In the genomic region with DNA sequence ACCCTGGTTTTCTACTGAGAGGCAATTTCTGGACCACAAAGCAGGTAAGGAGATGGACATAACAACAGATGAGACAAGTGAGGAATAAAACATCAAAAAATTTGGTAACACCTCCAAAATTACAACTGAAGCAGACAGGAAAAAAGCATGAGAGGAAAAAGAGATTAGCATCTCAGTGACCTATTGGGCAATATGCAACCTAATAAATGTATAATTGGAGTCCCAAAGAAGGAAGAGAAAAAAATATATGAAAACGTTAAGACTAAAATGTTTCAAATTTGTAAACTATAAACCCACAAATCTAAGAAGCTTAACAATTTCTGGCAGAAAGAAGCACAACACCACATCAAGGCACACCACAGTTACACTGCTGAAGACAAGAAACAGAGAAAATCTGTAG, we compare ENCODE assay signal across 22 cellular contexts.
A peak's percentile ranks its signal among the peaks of the same experiment; 100 is the strongest.
DNase-seq lines count a peak whose midpoint lies in the region; ATAC-seq, FAIRE-seq and TF ChIP-seq lines count a peak whose summit lies in the region.
"Had no signal": no experiment of that assay in that cellular context is flagged by ENCODE, and none has a peak within 500 bp of the region (broad histone marks: within the 10 kb centered on the region; RNA-seq: fewer than 3 reads in every experiment).

No MANE protein-coding gene starts in this region.

- H3K4me3 ChIP-seq in HEK293 (ENCODE audit: low read depth, low read length) = no peak overlapping the region
- no peak overlapping the region for H3K4me3 ChIP-seq in K562
- no peak overlapping the region for H3K4me3 ChIP-seq in lower leg skin (ENCODE audit: low read depth, poor library complexity, severe bottlenecking)
- H3K4me3 ChIP-seq: BLaER1 had no signal

- ATAC-seq in K562 = no peak

- H3K9ac ChIP-seq in K562 (ENCODE audit: insufficient read depth in 1 of 2, low read depth in 2 of 2, low read length in 2 of 2) = no peak overlapping the region
- H3K9ac ChIP-seq: BLaER1 had no signal

- in situ Hi-C loops in K562 (cut with MboI) = no loop called here

- no peaks in the 10 kb centered on the region for H4K20me1 ChIP-seq in K562 (replicated peaks; ENCODE audit: control insufficient read depth, insufficient read depth, low read length)
- H4K20me1 ChIP-seq: BLaER1 had no signal

- no peaks in the 10 kb centered on the region for H3K4me1 ChIP-seq in HEK293 (ENCODE audit: control insufficient read depth, insufficient read depth, low read length)
- no peaks in the 10 kb centered on the region for H3K4me1 ChIP-seq in K562 (replicated peaks in 1 of 2; ENCODE audit: control insufficient read depth in 2 of 2, insufficient read depth in 2 of 2, low read length in 2 of 2)
- H3K4me1 ChIP-seq: BE2C, BLaER1 had no signal

- H3K79me2 ChIP-seq in K562 (ENCODE audit: control insufficient read depth, insufficient read depth, low read length) = no peaks in the 10 kb centered on the region

- H3K27ac Mint-ChIP-seq in nephron progenitor cell = peak overlapping the region; percentile 56
- H3K27ac Mint-ChIP-seq: CD14-positive monocyte; CD4-positive, alpha-beta memory T cell; CD8-positive, alpha-beta memory T cell had no signal

- CTCF ChIA-PET in HEK293 (lab: Yijun Ruan, JAX) = no interaction called here
- CTCF ChIA-PET in K562 (lab: Yijun Ruan, JAX; ENCODE audit: low intra/inter-chr PET ratio) = no interaction called here

- H2AFZ ChIP-seq in K562 (ENCODE audit: low read depth, low read length) = no peak overlapping the region

- no peaks in the 10 kb centered on the region for H3K27me3 Mint-ChIP-seq in nephron progenitor cell (ENCODE audit: low read depth, poor library complexity)
- H3K27me3 Mint-ChIP-seq: CD4-positive, alpha-beta memory T cell; CD4-positive, CD25-positive, alpha-beta regulatory T cell; CD8-positive, alpha-beta memory T cell had no signal

- WGBS in K562 (ENCODE audit: insufficient coverage, low coverage, missing lambda C conversion rate) = 75% methylated on average over 1 of the region's 1 CpG
- WGBS in lower leg skin, 2 donors = 53 to 97% methylated on average over 1 of the region's 1 CpG

- no peaks in the 10 kb centered on the region for H3K27me3 ChIP-seq in K562 (ENCODE audit: control insufficient read depth in 2 of 2, insufficient read depth in 2 of 2, low read length in 2 of 2)
- H3K27me3 ChIP-seq: BE2C, BLaER1 had no signal

- no TSS peak for BruUV-seq in K562 (replicated peaks; lab: Mats Ljungman, UMichigan)

- H3K4me1 Mint-ChIP-seq in nephron progenitor cell = no peaks in the 10 kb centered on the region
- H3K4me1 Mint-ChIP-seq: CD14-positive monocyte had no signal

- no peak overlapping the region for H3K4me2 ChIP-seq in K562 (ENCODE audit: insufficient read depth, low read length)
- H3K4me2 ChIP-seq: BLaER1 had no signal

- H3K36me3 Mint-ChIP-seq in nephron progenitor cell (ENCODE audit: low read depth) = peaks cover 45% of the 10 kb centered on the region

- TF ChIP-seq CTCF in D721Med (IDR thresholded peaks at IDR 0.05; ENCODE audit: insufficient read depth, missing control alignments) (no peak), HEK293 (tag by site-specific recombination; IDR thresholded peaks at IDR 0.05) (no peak), K562 (IDR thresholded peaks at IDR 0.05 in 2 of 3, conservative IDR thresholded peaks at IDR 0.05 in 1 of 3; ENCODE audit: insufficient read depth in 2 of 3, low read depth in 1 of 3, low read length in 3 of 3) (no peak), nephron progenitor cell (IDR thresholded peaks at IDR 0.05) (no peak), lower leg skin (IDR thresholded peaks at IDR 0.05) (no peak)

- no peak for TF ChIP-seq RAD21 in K562 (CRISPR knock-in tag; conservative IDR thresholded peaks at IDR 0.05 in 1 of 2, IDR thresholded peaks at IDR 0.05 in 1 of 2)

- no peak overlapping the region for H3K27ac ChIP-seq in HEK293 (ENCODE audit: extremely low read depth, low read depth, low read length)
- H3K27ac ChIP-seq in K562 (ENCODE audit: extremely low read depth, low read depth, low read length) = no peak overlapping the region
- H3K27ac ChIP-seq: BLaER1 had no signal

- POLR2A ChIA-PET in HEK293 (lab: Yijun Ruan, JAX) (no interaction called here), K562 (lab: Yijun Ruan, JAX) (interaction anchor here (1.0 kb wide), 1 partner anchor 9 kb away, joined by 3 read pairs; no protein-coding TSS in a partner anchor)

- intact Hi-C loops in K562 (cut with micrococcal nuclease) (no loop called here), lower leg skin (cut with DNase I; ENCODE audit: low total_unique reads) (no loop called here)

- H3K9me1 ChIP-seq in K562 (ENCODE audit: control insufficient read depth, insufficient read depth, low read length) = no peaks in the 10 kb centered on the region

- DNase-seq in D721Med (ENCODE audit: insufficient read length, low spot score) (no peak), K562 (ENCODE audit: extremely low read depth in 1 of 4, low spot score in 3 of 4) (no peak), nephron progenitor cell (no peak), lower leg skin (ENCODE audit: low spot score in 2 of 2) (no peak), hippocampal formation (lab: John Stamatoyannopoulos, UW) (no peak)
- no peak for DNase-seq in stimulated activated naive CD4-positive, alpha-beta T cell (lab: John Stamatoyannopoulos, UW)
- DNase-seq: 8988T; ACHN; BE2C; C1 segment of cervical spinal cord; CD4-positive, alpha-beta memory T cell; CD4-positive, CD25-positive, alpha-beta regulatory T cell; CD8-positive, alpha-beta memory T cell; COR-L47; DMS79 treated with DMSO at 0.1 percent for 48 hours; GF-D8 had no signal

- TF ChIP-seq POLR2A in K562 (conservative IDR thresholded peaks at IDR 0.05) (no peak), lower leg skin (IDR thresholded peaks at IDR 0.05) (no peak)

- H3K4me3 Mint-ChIP-seq in nephron progenitor cell = no peak overlapping the region
- H3K4me3 Mint-ChIP-seq: CD14-positive monocyte; CD4-positive, alpha-beta memory T cell; CD4-positive, CD25-positive, alpha-beta regulatory T cell; CD8-positive, alpha-beta memory T cell had no signal

- peaks cover 12% of the 10 kb centered on the region for H3K9me3 Mint-ChIP-seq in nephron progenitor cell

- TF ChIP-seq EP300 in K562 (IDR thresholded peaks at IDR 0.05; ENCODE audit: low read length) = no peak

- FAIRE-seq in D721Med (lab: Jason Lieb, UNC) (peak; percentile 63), K562 (lab: Jason Lieb, UNC) (no peak)
- FAIRE-seq: A204.1, GM12891, GM19239 had no signal

- H3K9me3 ChIP-seq in HEK293 (ENCODE audit: control insufficient read depth, insufficient read depth, low read depth, low read length) (no peaks in the 10 kb centered on the region), K562 (replicated peaks; ENCODE audit: control insufficient read depth, insufficient read depth, low read depth, low read length) (no peaks in the 10 kb centered on the region)
- H3K9me3 ChIP-seq: BE2C had no signal

- peaks cover 4% of the 10 kb centered on the region in 2 experiments; a peak in 2 of 3 replicates for H3K36me3 ChIP-seq in HEK293 (ENCODE audit: control insufficient read depth in 2 of 2, insufficient read depth in 1 of 2, low read length in 2 of 2)
- peaks cover 4% of the 10 kb centered on the region; the same call in 1 of the 3 replicates for H3K36me3 ChIP-seq in K562 (ENCODE audit: control insufficient read depth, insufficient read depth, low read length)
- H3K36me3 ChIP-seq: BE2C had no signal

TF ChIP-seq in HEK293, 187 proteins besides CTCF, POLR2A, EP300 and RAD21 (continues in another document):
- TF ChIP-seq SALL2 (tag by site-specific recombination; IDR thresholded peaks at IDR 0.05; ENCODE audit: borderline replicate concordance) = no peak
- peak; percentile 96 for TF ChIP-seq ZNF133 (tag by site-specific recombination; IDR thresholded peaks at IDR 0.05)
- no peak for TF ChIP-seq ZNF658 (tag by site-specific recombination; IDR thresholded peaks at IDR 0.05)
- TF ChIP-seq, protein P1, sequence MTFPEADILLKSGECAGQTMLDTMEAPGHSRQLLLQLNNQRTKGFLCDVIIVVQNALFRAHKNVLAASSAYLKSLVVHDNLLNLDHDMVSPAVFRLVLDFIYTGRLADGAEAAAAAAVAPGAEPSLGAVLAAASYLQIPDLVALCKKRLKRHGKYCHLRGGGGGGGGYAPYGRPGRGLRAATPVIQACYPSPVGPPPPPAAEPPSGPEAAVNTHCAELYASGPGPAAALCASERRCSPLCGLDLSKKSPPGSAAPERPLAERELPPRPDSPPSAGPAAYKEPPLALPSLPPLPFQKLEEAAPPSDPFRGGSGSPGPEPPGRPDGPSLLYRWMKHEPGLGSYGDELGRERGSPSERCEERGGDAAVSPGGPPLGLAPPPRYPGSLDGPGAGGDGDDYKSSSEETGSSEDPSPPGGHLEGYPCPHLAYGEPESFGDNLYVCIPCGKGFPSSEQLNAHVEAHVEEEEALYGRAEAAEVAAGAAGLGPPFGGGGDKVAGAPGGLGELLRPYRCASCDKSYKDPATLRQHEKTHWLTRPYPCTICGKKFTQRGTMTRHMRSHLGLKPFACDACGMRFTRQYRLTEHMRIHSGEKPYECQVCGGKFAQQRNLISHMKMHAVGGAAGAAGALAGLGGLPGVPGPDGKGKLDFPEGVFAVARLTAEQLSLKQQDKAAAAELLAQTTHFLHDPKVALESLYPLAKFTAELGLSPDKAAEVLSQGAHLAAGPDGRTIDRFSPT (tag by site-specific recombination; IDR thresholded peaks at IDR 0.05) = no peak

TF ChIP-seq in K562, 482 proteins besides CTCF, POLR2A, EP300 and RAD21 (continues in another document):
- TF ChIP-seq NR3C1 (CRISPR knock-in tag; IDR thresholded peaks at IDR 0.05) (no peak), CREM (IDR thresholded peaks at IDR 0.05; ENCODE audit: low read depth) (no peak), ZNF740 (CRISPR knock-in tag; IDR thresholded peaks at IDR 0.05) (no peak), ZNF740 (tag; IDR thresholded peaks at IDR 0.05) (no peak)
